ENCODE assay signal across 9 cellular contexts in genomic region chr6:15017251-15017650, GRCh38.
DNase-seq lines count a peak whose midpoint lies in the region; TF ChIP-seq lines count a peak whose summit lies in the region.
"Had no signal": no experiment of that assay in that cellular context is flagged by ENCODE, and none has a peak within 500 bp of the region (broad histone marks: within the 10 kb centered on the region; RNA-seq: fewer than 3 reads in every experiment).

No MANE protein-coding gene starts in this region.

- DNase-seq in activated CD4-positive, alpha-beta T cell treated with anti-CD3 and anti-CD28 coated beads, Interleukin-2, amount 10 ng/mL, durations not matched to agents 7 days and 5 days = peak; percentile 9
- no peak for DNase-seq in activated CD4-positive, alpha-beta T cell treated with anti-CD3 and anti-CD28 coated beads, Interleukin-2, amount 50 U/mL, for 1 hour
- DNase-seq in NOMO-1 treated with DMSO at 0.1 percent for 48 hours (lab: John Stamatoyannopoulos, UW; ENCODE audit: unreplicated experiment) = peak; percentile 65
- peak; percentile 10 for DNase-seq in epithelial cell of esophagus (ENCODE audit: low read depth)
- DNase-seq in renal cortical epithelial cell (ENCODE audit: low read depth) = peak; percentile 25
- no peak for DNase-seq in NCI-H345 treated with DMSO at 0.1 percent for 48 hours (lab: John Stamatoyannopoulos, UW; ENCODE audit: unreplicated experiment)
- DNase-seq in mesenteric fat pad (ENCODE audit: low spot score) = no peak
- no peak for DNase-seq in GM20000 (ENCODE audit: low spot score)
- DNase-seq: NCI-H1417 treated with DMSO at 0.1 percent for 48 hours had no signal

- H3K4me1 Mint-ChIP-seq in activated CD4-positive, alpha-beta T cell treated with anti-CD3 and anti-CD28 coated beads, Interleukin-2, amount 10 ng/mL, durations not matched to agents 7 days and 5 days = peaks cover 21% of the 10 kb centered on the region

- H3K4me3 Mint-ChIP-seq in activated CD4-positive, alpha-beta T cell treated with anti-CD3 and anti-CD28 coated beads, Interleukin-2, amount 10 ng/mL, durations not matched to agents 7 days and 5 days = no peak overlapping the region

- POLR2A ChIA-PET in activated CD4-positive, alpha-beta T cell treated with anti-CD3 and anti-CD28 coated beads, Interleukin-2, amount 10 ng/mL, durations not matched to agents 7 days and 5 days (lab: Charles Lee) = no interaction called here

- H3K4me3 ChIP-seq in epithelial cell of esophagus (ENCODE audit: low read length) = no peak overlapping the region

- peaks cover 6% of the 10 kb centered on the region for H3K9me3 Mint-ChIP-seq in activated CD4-positive, alpha-beta T cell treated with anti-CD3 and anti-CD28 coated beads, Interleukin-2, amount 10 ng/mL, durations not matched to agents 7 days and 5 days

- no peaks in the 10 kb centered on the region for H3K27me3 Mint-ChIP-seq in activated CD4-positive, alpha-beta T cell treated with anti-CD3 and anti-CD28 coated beads, Interleukin-2, amount 10 ng/mL, durations not matched to agents 7 days and 5 days

- H3K27ac Mint-ChIP-seq in activated CD4-positive, alpha-beta T cell treated with anti-CD3 and anti-CD28 coated beads, Interleukin-2, amount 10 ng/mL, durations not matched to agents 7 days and 5 days = no peak overlapping the region

- CTCF ChIA-PET in activated CD4-positive, alpha-beta T cell treated with anti-CD3 and anti-CD28 coated beads, Interleukin-2, amount 10 ng/mL, durations not matched to agents 7 days and 5 days (lab: Charles Lee) = no interaction called here

- H3K36me3 Mint-ChIP-seq in activated CD4-positive, alpha-beta T cell treated with anti-CD3 and anti-CD28 coated beads, Interleukin-2, amount 10 ng/mL, durations not matched to agents 7 days and 5 days (ENCODE audit: low read depth) = no peaks in the 10 kb centered on the region

- no peak for TF ChIP-seq CTCF in epithelial cell of esophagus (IDR thresholded peaks at IDR 0.05; ENCODE audit: insufficient read depth, low read depth, low read length, missing control alignments)
- TF ChIP-seq CTCF in GM20000 (IDR thresholded peaks at IDR 0.05; ENCODE audit: extremely low read depth, missing control alignments) = no peak

Comparison
In these comparisons a context has a peak if more than half of its experiments do, and no peak if none do; other contexts are left out.
1. DNase-seq: peak in activated CD4-positive, alpha-beta T cell treated with anti-CD3 and anti-CD28 coated beads, Interleukin-2, amount 10 ng/mL, durations not matched to agents 7 days and 5 days (single experiment), NOMO-1 treated with DMSO at 0.1 percent for 48 hours (single experiment), epithelial cell of esophagus (single experiment) and renal cortical epithelial cell (single experiment); none in activated CD4-positive, alpha-beta T cell treated with anti-CD3 and anti-CD28 coated beads, Interleukin-2, amount 50 U/mL, for 1 hour (single experiment), NCI-H345 treated with DMSO at 0.1 percent for 48 hours (single experiment), mesenteric fat pad (single experiment) and GM20000 (single experiment).